30 cellular contexts compared by ENCODE assay signal in the genomic region with DNA sequence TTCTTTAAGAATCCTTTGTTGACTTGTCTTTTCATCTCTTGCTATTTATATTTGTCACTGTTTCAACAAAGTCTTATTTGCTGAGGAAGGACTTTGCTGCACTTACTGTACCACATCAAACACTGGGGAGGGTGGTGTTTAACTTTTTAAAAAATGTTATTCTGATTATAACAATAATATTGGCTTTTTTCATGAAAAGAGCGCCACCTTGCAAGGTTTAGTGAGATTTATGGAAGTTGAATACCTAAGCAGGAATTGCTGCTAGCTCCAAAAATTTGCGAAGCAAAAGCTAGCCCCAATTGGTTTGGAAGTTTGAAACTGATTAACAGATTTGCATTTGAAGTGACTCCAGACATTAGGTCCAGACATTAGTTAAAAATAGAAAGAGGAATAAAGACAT. TPM values are rescaled to one million over a fixed set of nuclear protein-coding genes. Genes with fewer than 3 reads are reported as not detected.
DNase-seq lines count a peak whose midpoint lies in the region; ATAC-seq and TF ChIP-seq lines count a peak whose summit lies in the region.
"Had no signal": no experiment of that assay in that cellular context is flagged by ENCODE, and none has a peak within 500 bp of the region (broad histone marks: within the 10 kb centered on the region; RNA-seq: fewer than 3 reads in every experiment).

No MANE protein-coding gene starts in this region.

- no peak overlapping the region for H3K4me3 ChIP-seq in AG09309 (ENCODE audit: control insufficient read depth, low read depth, low read length)
- H3K4me3 ChIP-seq in neural progenitor cell = no peak overlapping the region
- H3K4me3 ChIP-seq in spleen = no peak overlapping the region
- H3K4me3 ChIP-seq in left lung = no peak overlapping the region
- H3K4me3 ChIP-seq: smooth muscle cell, thoracic aorta had no signal

- no peak for ATAC-seq in GM21529 (IDR thresholded peaks at IDR 0.05; ENCODE audit: unreplicated experiment)
- no peak for ATAC-seq in HG02970 (IDR thresholded peaks at IDR 0.05; ENCODE audit: low FRiP score, unreplicated experiment)
- ATAC-seq in left lung = no peak
- ATAC-seq: activated naive CD8-positive, alpha-beta T cell treated with anti-CD3 and anti-CD28 coated beads, Interleukin-2, amount 50 U/mL, for 24 hours; left lobe of liver; stimulated activated naive B cell treated with anti-CD40 and anti-IgM and Interleukin-4, amounts not matched to agents 10 μg/mL and 1 μg/mL and 100 μg/mL, for 72 hours had no signal

- H4K20me1 ChIP-seq in neural progenitor cell (ENCODE audit: low read depth) = peaks cover 81% of the 10 kb centered on the region

- peak overlapping the region; percentile 99 for H3K4me3 Mint-ChIP-seq in neural progenitor cell
- H3K4me3 Mint-ChIP-seq: activated B cell treated with CpG ODN at 0.5 μM for 24 hours; activated naive CD8-positive, alpha-beta T cell treated with anti-CD3 and anti-CD28 coated beads, Interleukin-2, amount 50 U/mL, for 24 hours; mesothelial cell of epicardium; nephron progenitor cell; stimulated activated naive B cell treated with anti-CD40 and anti-IgM and Interleukin-4, amounts not matched to agents 10 μg/mL and 1 μg/mL and 100 μg/mL, for 72 hours had no signal

- H3K27me3 Mint-ChIP-seq in neural progenitor cell (ENCODE audit: insufficient read depth, low read depth) = peaks cover 42% of the 10 kb centered on the region

- peaks cover 45% of the 10 kb centered on the region for H3F3A ChIP-seq in neural progenitor cell (ENCODE audit: low read depth)

- intact Hi-C loops in spleen (cut with DNase I; ENCODE audit: low total_unique reads) (no loop called here), left lung (cut with DNase I) (no loop called here)

- H3K4me1 ChIP-seq in neural progenitor cell (peaks cover 7% of the 10 kb centered on the region), spleen (peaks cover 11 to 40% (median 33%) of the 10 kb centered on the region in 6 donors), left lung (peaks cover 5 to 11% of the 10 kb centered on the region in 2 donors)
- H3K4me1 ChIP-seq: BE2C had no signal

- H3K27ac ChIP-seq in neural progenitor cell (no peak overlapping the region), spleen (no peak overlapping the region), left lung (no peak overlapping the region)
- H3K27ac ChIP-seq: epithelial cell of prostate, thoracic aorta had no signal

- no peaks in the 10 kb centered on the region for H3K9me3 ChIP-seq in neural progenitor cell (ENCODE audit: low read depth)
- H3K9me3 ChIP-seq in spleen = peaks cover 0 to 18% (median 0%) of the 10 kb centered on the region in 8 donors
- no peaks in the 10 kb centered on the region for H3K9me3 ChIP-seq in left lung
- H3K9me3 ChIP-seq: BE2C, thoracic aorta had no signal

- H3K4me1 Mint-ChIP-seq in neural progenitor cell = peaks cover 62% of the 10 kb centered on the region

- TF ChIP-seq POLR2A in spleen (IDR thresholded peaks at IDR 0.05) = no peak

- peaks cover 58% of the 10 kb centered on the region for H3K36me3 Mint-ChIP-seq in neural progenitor cell
- H3K36me3 Mint-ChIP-seq: mesothelial cell of epicardium had no signal

- DNase-seq in AG09309 (ENCODE audit: low read depth) (no peak), LHCN-M2 (ENCODE audit: low read depth) (peak; percentile 36), cerebellar cortex (ENCODE audit: low spot score) (peak; percentile 55), neural progenitor cell (ENCODE audit: low spot score) (peak; percentile 21), spleen (no peak), left lung (no peak)
- DNase-seq: activated B cell treated with CpG ODN at 0.5 μM for 24 hours; activated CD4-positive, alpha-beta T cell treated with anti-CD3 and anti-CD28 coated beads, Interleukin-2, amount 50 U/mL, for 48 hours; activated effector memory CD4-positive, alpha-beta T cell treated with anti-CD3 and anti-CD28 coated beads, Interleukin-2, amount 50 U/mL, for 16 hours; activated naive CD8-positive, alpha-beta T cell treated with anti-CD3 and anti-CD28 coated beads, Interleukin-2, amount 50 U/mL, for 24 hours; activated T-cell treated with anti-CD3 and anti-CD28 coated beads for 4 hours; BE2C; DND-41; foreskin melanocyte; KG1; NCI-H187; NCI-H526; nephron progenitor cell; stimulated activated CD4-positive, alpha-beta T cell treated with anti-CD3 and anti-CD28 coated beads, Interleukin-2, amount 100 ng/mL, for 48 hours; stimulated activated naive B cell treated with anti-CD40 and anti-IgM and Interleukin-4, amounts not matched to agents 10 μg/mL and 1 μg/mL and 100 μg/mL, for 72 hours had no signal

- H2AFZ ChIP-seq in neural progenitor cell (replicated peaks) = no peak overlapping the region

- H3K9ac ChIP-seq in neural progenitor cell = no peak overlapping the region

- H3K4me2 ChIP-seq in neural progenitor cell = no peak overlapping the region
- H3K4me2 ChIP-seq: smooth muscle cell had no signal

- H3K9me3 Mint-ChIP-seq in neural progenitor cell = peaks cover 18% of the 10 kb centered on the region
- H3K9me3 Mint-ChIP-seq: activated B cell treated with CpG ODN at 0.5 μM for 24 hours, mesothelial cell of epicardium, nephron progenitor cell had no signal

- 3 to 10% (median 5%) methylated on average over 2 of the region's 2 CpGs for WGBS in spleen, 5 donors

- H3K27ac Mint-ChIP-seq in neural progenitor cell = peak overlapping the region; percentile 40
- H3K27ac Mint-ChIP-seq: activated B cell treated with CpG ODN at 0.5 μM for 24 hours; activated naive CD8-positive, alpha-beta T cell treated with anti-CD3 and anti-CD28 coated beads, Interleukin-2, amount 50 U/mL, for 24 hours; mesothelial cell of epicardium; nephron progenitor cell; stimulated activated naive B cell treated with anti-CD40 and anti-IgM and Interleukin-4, amounts not matched to agents 10 μg/mL and 1 μg/mL and 100 μg/mL, for 72 hours had no signal

- H3K27me3 ChIP-seq in neural progenitor cell (peaks cover 100% of the 10 kb centered on the region), spleen (replicated peaks in 1 of 7) (peaks cover 22 to 100% (median 96%) of the 10 kb centered on the region in 7 donors), left lung (peaks cover 98 to 100% of the 10 kb centered on the region in 2 donors)

- no peaks in the 10 kb centered on the region for H3K79me2 ChIP-seq in neural progenitor cell (ENCODE audit: low read depth)

- H3K36me3 ChIP-seq in neural progenitor cell (no peaks in the 10 kb centered on the region), spleen (no peaks in the 10 kb centered on the region), left lung (no peaks in the 10 kb centered on the region)
- H3K36me3 ChIP-seq: BE2C, thoracic aorta had no signal

- TF ChIP-seq CTCF in AG09309 (IDR thresholded peaks at IDR 0.05; ENCODE audit: control insufficient read depth, insufficient read depth, low read depth, low read length, missing control alignments) (peak; percentile 20), neural progenitor cell (IDR thresholded peaks at IDR 0.05) (peak; percentile 30), spleen (IDR thresholded peaks at IDR 0.05 in 8 of 11, conservative IDR thresholded peaks at IDR 0.05 in 3 of 11) (no peak), left lung (IDR thresholded peaks at IDR 0.05) (no peak)

RNA-seq across cellular contexts. Expression of a gene that starts 6.7 kb away (rescaled TPM):
- total RNA-seq in LHCN-M2 (2014; rRNA removed) = 19.9 and 29.3 TPM in 2 replicates
- polyA plus RNA-seq in LHCN-M2 (2012) = 16.0 TPM
- total RNA-seq in neural progenitor cell (ENCODE audit: low replicate concordance) = 0.56 and 0.84 TPM in 2 replicates
- total RNA-seq in spleen = not detected
- not detected for polyA plus RNA-seq in spleen
- under 1 TPM in 1 of 2 donors, not detected in 1; 0.55 TPM for total RNA-seq in left lung
- total RNA-seq: activated B cell treated with CpG ODN at 0.5 μM for 24 hours, bronchial epithelial cell, dermis microvascular lymphatic vessel endothelial cell, HT-29, smooth muscle cell had no signal
- polyA plus RNA-seq: smooth muscle cell had no signal

RNA-seq across cellular contexts. Expression of a gene that starts 9.5 kb away (rescaled TPM):
- 1.1 and 3.4 TPM in 2 replicates for total RNA-seq in LHCN-M2 (2014; rRNA removed)
- polyA plus RNA-seq in LHCN-M2 (2012) = 2.7 TPM
- total RNA-seq in neural progenitor cell (ENCODE audit: low replicate concordance) = 0.25 and 0.64 TPM in 2 replicates
- total RNA-seq in spleen = not detected
- not detected for polyA plus RNA-seq in spleen
- total RNA-seq in left lung = not detected
- total RNA-seq: activated B cell treated with CpG ODN at 0.5 μM for 24 hours, bronchial epithelial cell, dermis microvascular lymphatic vessel endothelial cell, HT-29, mesothelial cell of epicardium, smooth muscle cell, thoracic aorta had no signal
- polyA plus RNA-seq: smooth muscle cell had no signal

Comparison
In these comparisons a context has a peak if more than half of its experiments do, and no peak if none do; other contexts are left out.
1. DNase-seq: peak in LHCN-M2 (single experiment), cerebellar cortex (single experiment) and neural progenitor cell (single experiment); none in AG09309 (single experiment), spleen (single experiment) and left lung (0 of 2).
2. CTCF ChIP-seq: peak in AG09309 (single experiment) and neural progenitor cell (single experiment); none in spleen (0 of 11) and left lung (0 of 2).
3. RNA of a gene that starts 6.7 kb away (total RNA-seq): 19.9 to 29.3 TPM in LHCN-M2; 0.56 to 0.84 TPM in neural progenitor cell, 0.55 TPM in left lung and not detected in spleen; every median in the first group is over 10 times any median in the second.